ENCODE assay signal across 1 cellular context in genomic region chr19:55491546-55492360, GRCh38.
TF ChIP-seq lines count a peak whose summit lies in the region.

No MANE protein-coding gene starts in this region.

TF ChIP-seq in K562, 482 proteins besides CTCF, POLR2A, EP300 and RAD21:
- no peak for TF ChIP-seq ELF1 (tag; IDR thresholded peaks at IDR 0.05)
- TF ChIP-seq MAX (CRISPR knock-in tag; IDR thresholded peaks at IDR 0.05), result peak; percentile 19; the same call in 1 of the 2 replicates
- no peak for TF ChIP-seq ZNF232 (CRISPR knock-in tag; IDR thresholded peaks at IDR 0.05)
- 0 out of 2 replicates have a peak, but pooled peaks have one; percentile 23 for TF ChIP-seq POLR2G (IDR thresholded peaks at IDR 0.05; ENCODE audit: low read depth, low read length)
- no peak for TF ChIP-seq FOXK2 (conservative IDR thresholded peaks at IDR 0.05 in 1 of 2, IDR thresholded peaks at IDR 0.05 in 1 of 2; ENCODE audit: low read depth in 2 of 2)
- no peak for TF ChIP-seq ZNF121 (CRISPR knock-in tag; conservative IDR thresholded peaks at IDR 0.05)
TF ChIP-seq in K562: peak in this region for 2.
